Comparison of ENCODE assay signal across 17 cellular contexts in the genomic region with DNA sequence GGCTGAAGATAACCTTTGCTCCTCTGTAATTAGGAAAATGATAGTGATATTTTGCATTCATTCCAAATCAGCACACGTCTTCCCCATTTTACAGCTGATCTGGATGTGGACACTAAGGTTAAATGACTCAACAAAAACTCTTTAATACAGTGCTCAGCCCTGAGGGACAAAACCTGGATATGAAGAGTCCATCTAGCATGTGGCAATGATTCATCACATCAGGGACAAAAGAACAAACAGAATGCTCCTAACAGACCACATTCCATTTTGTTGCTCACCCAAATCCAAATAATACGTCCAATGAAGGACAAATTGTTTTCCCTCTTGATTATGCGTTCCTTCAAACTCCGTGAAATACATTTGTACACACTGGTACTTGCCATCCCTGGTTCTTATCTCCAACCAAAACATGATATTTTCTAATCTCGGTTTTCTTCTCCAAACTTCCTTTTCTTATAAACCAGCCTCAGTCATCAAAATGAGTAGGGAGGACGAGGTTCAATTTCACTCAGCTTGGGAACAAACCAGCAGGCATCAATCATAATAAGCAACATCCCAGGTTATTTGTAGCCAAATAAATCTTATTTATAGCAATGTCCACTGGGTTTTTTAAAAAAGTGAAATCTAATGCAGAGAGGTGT. TPM values are rescaled to one million over a fixed set of nuclear protein-coding genes. Genes with fewer than 3 reads are reported as not detected.
DNase-seq lines count a peak whose midpoint lies in the region; TF ChIP-seq lines count a peak whose summit lies in the region.
"Had no signal": no experiment of that assay in that cellular context is flagged by ENCODE, and none has a peak within 500 bp of the region (broad histone marks: within the 10 kb centered on the region; RNA-seq: fewer than 3 reads in every experiment).

No MANE protein-coding gene starts in this region.

- H3K27me3 ChIP-seq in suprapubic skin: no peaks in the 10 kb centered on the region

- no peaks in the 10 kb centered on the region for H3K4me1 ChIP-seq in suprapubic skin
- H3K4me1 ChIP-seq: parathyroid adenoma had no signal

- CTCF ChIA-PET in activated CD4-positive, alpha-beta memory T cell treated with anti-CD3 and anti-CD28 coated beads for 36 hours (lab: Charles Lee): no interaction called here

- no peak overlapping the region for H3K27ac Mint-ChIP-seq in activated CD4-positive, alpha-beta memory T cell treated with anti-CD3 and anti-CD28 coated beads for 36 hours
- no peak overlapping the region for H3K27ac Mint-ChIP-seq in endothelial cell (ENCODE audit: unreplicated experiment)
- H3K27ac Mint-ChIP-seq: activated naive CD8-positive, alpha-beta T cell treated with anti-CD3 and anti-CD28 coated beads for 36 hours; B cell; IgD-negative memory B cell; T-helper 17 cell had no signal

- intact Hi-C loops in activated CD4-positive, alpha-beta memory T cell treated with anti-CD3 and anti-CD28 coated beads for 36 hours (cut with micrococcal nuclease): no loop called here

- H3K27me3 Mint-ChIP-seq in activated CD4-positive, alpha-beta memory T cell treated with anti-CD3 and anti-CD28 coated beads for 36 hours: no peaks in the 10 kb centered on the region
- peaks cover 2% of the 10 kb centered on the region for H3K27me3 Mint-ChIP-seq in endothelial cell (ENCODE audit: unreplicated experiment)
- H3K27me3 Mint-ChIP-seq: activated naive CD8-positive, alpha-beta T cell treated with anti-CD3 and anti-CD28 coated beads for 36 hours; B cell; IgD-negative memory B cell; T-helper 17 cell had no signal

- peak; percentile 76 for DNase-seq in Daoy (ENCODE audit: low read depth)
- peak; percentile 91 for DNase-seq in M059J (ENCODE audit: low read depth)
- DNase-seq in choroid plexus epithelial cell (ENCODE audit: low read depth): peak; percentile 58
- DNase-seq in lung microvascular endothelial cell (ENCODE audit: low read depth in 2 of 2): peak; percentile 53 to 73
- no peak for DNase-seq in suprapubic skin (ENCODE audit: low spot score in 2 of 2)
- DNase-seq in activated CD4-positive, alpha-beta memory T cell treated with anti-CD3 and anti-CD28 coated beads for 36 hours: no peak
- no peak for DNase-seq in endothelial cell (ENCODE audit: low spot score)
- no peak for DNase-seq in NCI-H345 (lab: John Stamatoyannopoulos, UW)
- DNase-seq: activated naive CD8-positive, alpha-beta T cell treated with anti-CD3 and anti-CD28 coated beads for 36 hours; cortex of kidney; NCI-H1417 treated with DMSO at 0.1 percent for 48 hours; NCI-H446; T-helper 17 cell had no signal

- WGBS in suprapubic skin: 88% methylated on average over 6 of the region's 6 CpGs

- H3K4me3 ChIP-seq in choroid plexus epithelial cell (ENCODE audit: low read depth, low read length) (no peak overlapping the region), suprapubic skin (no peak overlapping the region)
- H3K4me3 ChIP-seq: thoracic aorta had no signal

- POLR2A ChIA-PET in activated CD4-positive, alpha-beta memory T cell treated with anti-CD3 and anti-CD28 coated beads for 36 hours (lab: Charles Lee): no interaction called here

- no peak overlapping the region for H3K4me3 Mint-ChIP-seq in activated CD4-positive, alpha-beta memory T cell treated with anti-CD3 and anti-CD28 coated beads for 36 hours
- H3K4me3 Mint-ChIP-seq in endothelial cell (ENCODE audit: unreplicated experiment): no peak overlapping the region
- H3K4me3 Mint-ChIP-seq: activated naive CD8-positive, alpha-beta T cell treated with anti-CD3 and anti-CD28 coated beads for 36 hours; B cell; IgD-negative memory B cell; T-helper 17 cell had no signal

- no peak for TF ChIP-seq POLR2A in suprapubic skin (IDR thresholded peaks at IDR 0.05)

- TF ChIP-seq CTCF in choroid plexus epithelial cell (conservative IDR thresholded peaks at IDR 0.05; ENCODE audit: low read depth, low read length): no peak
- no peak for TF ChIP-seq CTCF in suprapubic skin (IDR thresholded peaks at IDR 0.05)
- no peak for TF ChIP-seq CTCF in endothelial cell (IDR thresholded peaks at IDR 0.05; ENCODE audit: unreplicated experiment)

- H3K27ac ChIP-seq in suprapubic skin: no peak overlapping the region
- H3K27ac ChIP-seq: parathyroid adenoma, thoracic aorta had no signal

- H3K4me1 Mint-ChIP-seq in activated CD4-positive, alpha-beta memory T cell treated with anti-CD3 and anti-CD28 coated beads for 36 hours (ENCODE audit: low read depth): no peaks in the 10 kb centered on the region
- no peaks in the 10 kb centered on the region for H3K4me1 Mint-ChIP-seq in endothelial cell (ENCODE audit: unreplicated experiment)
- H3K4me1 Mint-ChIP-seq: activated naive CD8-positive, alpha-beta T cell treated with anti-CD3 and anti-CD28 coated beads for 36 hours; B cell; IgD-negative memory B cell; T-helper 17 cell had no signal

- H3K9me3 ChIP-seq in suprapubic skin: no peaks in the 10 kb centered on the region
- H3K9me3 ChIP-seq: thoracic aorta had no signal

- peaks cover 34% of the 10 kb centered on the region for H3K36me3 ChIP-seq in suprapubic skin

- H3K36me3 Mint-ChIP-seq in activated CD4-positive, alpha-beta memory T cell treated with anti-CD3 and anti-CD28 coated beads for 36 hours: peaks cover 37% of the 10 kb centered on the region
- no peaks in the 10 kb centered on the region for H3K36me3 Mint-ChIP-seq in endothelial cell (ENCODE audit: low read depth, unreplicated experiment)

- no peak for TF ChIP-seq EP300 in suprapubic skin (IDR thresholded peaks at IDR 0.05)

- H3K9me3 Mint-ChIP-seq in activated CD4-positive, alpha-beta memory T cell treated with anti-CD3 and anti-CD28 coated beads for 36 hours: no peaks in the 10 kb centered on the region
- no peaks in the 10 kb centered on the region for H3K9me3 Mint-ChIP-seq in endothelial cell (ENCODE audit: unreplicated experiment)
- H3K9me3 Mint-ChIP-seq: activated naive CD8-positive, alpha-beta T cell treated with anti-CD3 and anti-CD28 coated beads for 36 hours; IgD-negative memory B cell had no signal

RNA-seq across cellular contexts. Expression of a gene that starts 53.7 kb away (rescaled TPM):
- total RNA-seq in Daoy (2014; rRNA removed; shearing (Covaris generic)): 18.0 and 28.5 TPM in 2 replicates
- total RNA-seq in M059J (2014; rRNA removed; shearing (Covaris generic)): 34.4 and 43.3 TPM in 2 replicates
- total RNA-seq in lung microvascular endothelial cell: 36.5 and 42.7 TPM in 2 replicates
- total RNA-seq in suprapubic skin: 10 to 100 TPM; 13.4 to 16.4 (median 15.0) TPM
- total RNA-seq in activated CD4-positive, alpha-beta memory T cell treated with anti-CD3 and anti-CD28 coated beads for 36 hours: 10 to 100 TPM; 36.9 to 37.8 TPM
- total RNA-seq in endothelial cell (ENCODE audit: unreplicated experiment): 65.0 TPM

Comparison
In these comparisons a context has a peak if more than half of its experiments do, and no peak if none do; other contexts are left out.
1. DNase-seq: peak in Daoy (single experiment), M059J (single experiment), choroid plexus epithelial cell (single experiment) and lung microvascular endothelial cell (2 of 2); none in suprapubic skin (0 of 2), activated CD4-positive, alpha-beta memory T cell treated with anti-CD3 and anti-CD28 coated beads for 36 hours (single experiment), endothelial cell (single experiment) and NCI-H345 (single experiment).